8 cellular contexts compared by ENCODE assay signal in genomic region chr10:99709480-99710229, GRCh38. TPM values are rescaled to one million over a fixed set of nuclear protein-coding genes. Genes with fewer than 3 reads are reported as not detected.
A peak's percentile ranks its signal among the peaks of the same experiment; 100 is the strongest.
DNase-seq lines count a peak whose midpoint lies in the region; ATAC-seq and TF ChIP-seq lines count a peak whose summit lies in the region.

No MANE protein-coding gene starts in this region.

- H3K4me3 Mint-ChIP-seq in MCF 10A (ENCODE audit: unreplicated experiment) (no peak overlapping the region), progenitor cell of endocrine pancreas (ENCODE audit: low read depth) (no peak overlapping the region)

- H3K4me1 ChIP-seq in breast epithelium (no peaks in the 10 kb centered on the region), upper lobe of right lung (no peaks in the 10 kb centered on the region)

- H3K36me3 Mint-ChIP-seq in MCF 10A (ENCODE audit: insufficient read depth, unreplicated experiment) (peaks cover 87% of the 10 kb centered on the region), progenitor cell of endocrine pancreas (ENCODE audit: insufficient read depth) (peaks cover 15% of the 10 kb centered on the region)

- H3K27me3 Mint-ChIP-seq in MCF 10A (ENCODE audit: insufficient read depth, unreplicated experiment) (no peaks in the 10 kb centered on the region), progenitor cell of endocrine pancreas (no peaks in the 10 kb centered on the region)

- TF ChIP-seq CTCF in MCF 10A (IDR thresholded peaks at IDR 0.05; ENCODE audit: unreplicated experiment) (no peak), breast epithelium (IDR thresholded peaks at IDR 0.05) (no peak), upper lobe of right lung (IDR thresholded peaks at IDR 0.05) (no peak), progenitor cell of endocrine pancreas (IDR thresholded peaks at IDR 0.05; ENCODE audit: unreplicated experiment) (no peak)

- peak; percentile 93 for ATAC-seq in HG03432 (IDR thresholded peaks at IDR 0.05; ENCODE audit: unreplicated experiment)
- ATAC-seq in upper lobe of right lung: peak; percentile 53
- ATAC-seq in HG02973 (IDR thresholded peaks at IDR 0.05; ENCODE audit: unreplicated experiment): no peak

- POLR2A ChIA-PET in MCF 10A (lab: Yijun Ruan, JAX): interaction anchor here (0.6 to 2.8 kb wide), 12 partner anchors 14 to 279 kb away, joined by 3 to 14 read pairs (median 4); partner anchors contain the start of genes COX15, CUTC and SLC25A28

- no peaks in the 10 kb centered on the region for H3K9me3 ChIP-seq in breast epithelium
- no peaks in the 10 kb centered on the region for H3K9me3 ChIP-seq in upper lobe of right lung

- H3K36me3 ChIP-seq in breast epithelium: peaks cover 3% of the 10 kb centered on the region
- peaks cover 61% of the 10 kb centered on the region for H3K36me3 ChIP-seq in upper lobe of right lung

- H3K4me3 ChIP-seq in breast epithelium: no peak overlapping the region
- no peak overlapping the region for H3K4me3 ChIP-seq in upper lobe of right lung

- H3K27ac Mint-ChIP-seq in MCF 10A (ENCODE audit: low read depth, unreplicated experiment): peak overlapping the region; percentile 51
- H3K27ac Mint-ChIP-seq in progenitor cell of endocrine pancreas: no peak overlapping the region

- TF ChIP-seq POLR2A in breast epithelium (IDR thresholded peaks at IDR 0.05): no peak

- H3K4me1 Mint-ChIP-seq in MCF 10A (ENCODE audit: insufficient read depth, unreplicated experiment) (peaks cover 8% of the 10 kb centered on the region), progenitor cell of endocrine pancreas (ENCODE audit: low read depth) (no peaks in the 10 kb centered on the region)

- H3K9me3 Mint-ChIP-seq in MCF 10A (ENCODE audit: unreplicated experiment): no peaks in the 10 kb centered on the region
- no peaks in the 10 kb centered on the region for H3K9me3 Mint-ChIP-seq in progenitor cell of endocrine pancreas (ENCODE audit: low read depth)

- intact Hi-C loops in MCF 10A (cut with micrococcal nuclease) (loop anchor here (5.0 kb wide), 1 partner anchor 277 kb away; the partner anchor contains the start of gene GOT1), breast epithelium (cut with DNase I; ENCODE audit: low total_unique reads) (no loop called here), upper lobe of right lung (cut with DNase I) (no loop called here)

- H3K27me3 ChIP-seq in breast epithelium: no peaks in the 10 kb centered on the region
- no peaks in the 10 kb centered on the region for H3K27me3 ChIP-seq in upper lobe of right lung

- H3K27ac ChIP-seq in breast epithelium (no peak overlapping the region), epithelial cell of prostate (peak overlapping the region; percentile 8), upper lobe of right lung (no peak overlapping the region)

- no TSS peak for BruUV-seq in MCF 10A (replicated peaks; lab: Mats Ljungman, UMichigan)

- DNase-seq in MCF 10A (ENCODE audit: unreplicated experiment) (no peak), breast epithelium (ENCODE audit: low spot score in 2 of 2) (no peak), epithelial cell of prostate (ENCODE audit: low read depth, low spot score) (peak; percentile 45), upper lobe of right lung (no peak), epidermal melanocyte (ENCODE audit: insufficient read length, low spot score) (no peak), progenitor cell of endocrine pancreas (ENCODE audit: low spot score, unreplicated experiment) (no peak)

- CTCF ChIA-PET in MCF 10A (lab: Yijun Ruan, JAX): interaction anchor here (0.6 to 5.4 kb wide), 12 partner anchors 23 to 318 kb away, joined by 3 to 60 read pairs (median 4); partner anchors contain the start of genes COX15 and CUTC

RNA-seq across cellular contexts. Expression of gene COX15, which starts 22.3 kb away (rescaled TPM):
- total RNA-seq in MCF 10A (2022) (50.7 and 55.3 TPM in 2 replicates), breast epithelium (10 to 100 TPM; 28.2 to 38.3 (median 32.2) TPM), upper lobe of right lung (32.2 TPM), progenitor cell of endocrine pancreas (45.4 and 46.6 TPM in 2 replicates)

RNA-seq across cellular contexts. Expression of gene CUTC, which starts 22.4 kb away (rescaled TPM):
- total RNA-seq in MCF 10A (2022) (11.9 and 15.0 TPM in 2 replicates), breast epithelium (10 to 100 TPM; 23.4 to 81.0 (median 33.4) TPM), upper lobe of right lung (15.8 TPM), progenitor cell of endocrine pancreas (11.6 and 13.0 TPM in 2 replicates)

RNA-seq across cellular contexts. Expression of gene ENTPD7, which starts 50.3 kb away (rescaled TPM):
- total RNA-seq in MCF 10A (2022) (18.3 and 29.0 TPM in 2 replicates), breast epithelium (10 to 100 TPM in 2 of 3 donors, 1 to 10 TPM in 1; 3.5 to 11.6 (median 10.8) TPM), upper lobe of right lung (7.9 TPM), progenitor cell of endocrine pancreas (29.1 and 31.2 TPM in 2 replicates)
